In the genomic region with DNA sequence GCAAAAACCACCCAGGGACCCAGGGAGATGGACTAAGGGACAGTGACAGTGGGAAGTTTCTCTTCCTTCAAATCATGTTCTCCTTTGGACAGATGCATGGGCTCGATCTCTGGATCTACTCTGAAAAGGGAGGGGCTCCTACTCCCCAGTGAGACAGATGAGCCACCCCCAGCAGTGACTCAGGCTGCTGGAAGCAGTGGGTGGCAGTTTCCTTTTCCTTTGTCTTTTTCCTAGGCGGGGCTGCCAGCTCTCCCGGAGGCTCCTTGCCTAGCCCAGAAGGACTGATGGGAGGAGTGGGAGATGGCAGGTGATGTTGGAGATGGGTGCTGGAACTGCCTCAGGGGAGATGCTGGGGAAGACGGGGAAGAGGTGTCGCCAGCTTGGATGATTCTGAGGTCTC, we compare ENCODE assay signal across 29 cellular contexts. TPM values are rescaled to one million over a fixed set of nuclear protein-coding genes. Genes with fewer than 3 reads are reported as not detected.
"Had no signal": no experiment of that assay in that cellular context is flagged by ENCODE, and none has a peak within 500 bp of the region (broad histone marks: within the 10 kb centered on the region; RNA-seq: fewer than 3 reads in every experiment).

No MANE protein-coding gene starts in this region.

- H3K9me3 ChIP-seq: adrenal gland, body of pancreas, esophagus squamous epithelium had no signal

- H3K4me3 ChIP-seq: adrenal gland, body of pancreas, esophagus squamous epithelium had no signal

- H3K36me3 ChIP-seq: adrenal gland, esophagus squamous epithelium, WERI-Rb-1 had no signal

- ATAC-seq: activated CD4-positive, CD25-positive, alpha-beta regulatory T cell treated with anti-CD3 and anti-CD28 coated beads, Interleukin-2, amount 50 U/mL, for 24 hours; activated CD8-positive, alpha-beta memory T cell treated with anti-CD3 and anti-CD28 coated beads, Interleukin-2, amount 10 ng/mL, durations not matched to agents 7 days and 5 days; activated CD8-positive, alpha-beta T cell treated with anti-CD3 and anti-CD28 coated beads, Interleukin-2, amount 10 ng/mL, durations not matched to agents 7 days and 5 days; activated naive CD8-positive, alpha-beta T cell treated with anti-CD3 and anti-CD28 coated beads, Interleukin-2, amount 50 U/mL, for 24 hours; body of pancreas; T-helper 17 cell had no signal

- DNase-seq: activated B cell treated with CpG ODN at 0.5 μM for 24 hours; activated CD4-positive, alpha-beta memory T cell treated with anti-CD3 and anti-CD28 coated beads for 36 hours; activated CD4-positive, alpha-beta T cell treated with anti-CD3 and anti-CD28 coated beads for 48 hours; activated CD8-positive, alpha-beta memory T cell treated with anti-CD3 and anti-CD28 coated beads, Interleukin-2, amount 10 ng/mL, durations not matched to agents 7 days and 5 days; activated CD8-positive, alpha-beta memory T cell treated with anti-CD3 and anti-CD28 coated beads, Interleukin-2, amount 50 U/mL, for 4 hours; activated CD8-positive, alpha-beta T cell treated with anti-CD3 and anti-CD28 coated beads, Interleukin-2, amount 10 ng/mL, durations not matched to agents 7 days and 5 days; activated effector memory CD4-positive, alpha-beta T cell treated with anti-CD3 and anti-CD28 coated beads, Interleukin-2, amount 50 U/mL, for 16 hours; activated naive CD4-positive, alpha-beta T cell treated with anti-CD3 and anti-CD28 coated beads for 36 hours; activated naive CD8-positive, alpha-beta T cell treated with anti-CD3 and anti-CD28 coated beads for 36 hours; activated naive CD8-positive, alpha-beta T cell treated with anti-CD3 and anti-CD28 coated beads, Interleukin-2, amount 50 U/mL, for 24 hours; activated T-cell treated with anti-CD3 and anti-CD28 coated beads, Interleukin-2, amount 50 U/mL, for 1 hour; activated T-cell treated with anti-CD3 and anti-CD28 coated beads, Interleukin-2, amount 50 U/mL, for 48 hours; adrenal gland; aorta; body of pancreas; effector CD8-positive, alpha-beta T cell; esophagus squamous epithelium; foreskin fibroblast; hippocampal formation; T-helper 17 cell; T1000; WERI-Rb-1 had no signal

- H3K27me3 ChIP-seq: adrenal gland, body of pancreas had no signal

RNA-seq across cellular contexts. Expression of gene IGSF21, which starts 41.0 kb away (rescaled TPM):
- total RNA-seq: activated B cell treated with CpG ODN at 0.5 μM for 24 hours; activated CD4-positive, alpha-beta memory T cell treated with anti-CD3 and anti-CD28 coated beads for 36 hours; activated CD8-positive, alpha-beta memory T cell treated with anti-CD3 and anti-CD28 coated beads for 36 hours; activated CD8-positive, alpha-beta memory T cell treated with anti-CD3 and anti-CD28 coated beads, Interleukin-2, amount 10 ng/mL, durations not matched to agents 7 days and 5 days; activated CD8-positive, alpha-beta T cell treated with anti-CD3 and anti-CD28 coated beads, Interleukin-2, amount 10 ng/mL, durations not matched to agents 7 days and 5 days; activated naive CD4-positive, alpha-beta T cell treated with anti-CD3 and anti-CD28 coated beads for 36 hours; activated naive CD8-positive, alpha-beta T cell treated with anti-CD3 and anti-CD28 coated beads for 36 hours; activated T-helper 1 cell treated with anti-CD3 and anti-CD28 coated beads, Interleukin-12 subunit alpha, Interleukin-12 subunit beta, Interleukin-2, Interleukin-4 antibody, amounts not matched to agents 30 ng/mL and 10 ng/mL and 1 ng/mL, durations not matched to agents 14 hours and 24 hours and 36 hours; activated T-helper 2 cell treated with anti-CD3 and anti-CD28 coated beads, Interferon-gamma antibody, Interleukin-2, Interleukin-4, amounts not matched to agents 10 μg/mL and 5 μg/mL and 100 μg/mL, durations not matched to agents 14 hours and 24 hours and 36 hours; chondrocyte; dermis microvascular lymphatic vessel endothelial cell; endothelial cell of umbilical vein; T-helper 17 cell had no signal
